21 cellular contexts compared by ENCODE assay signal in the genomic region with DNA sequence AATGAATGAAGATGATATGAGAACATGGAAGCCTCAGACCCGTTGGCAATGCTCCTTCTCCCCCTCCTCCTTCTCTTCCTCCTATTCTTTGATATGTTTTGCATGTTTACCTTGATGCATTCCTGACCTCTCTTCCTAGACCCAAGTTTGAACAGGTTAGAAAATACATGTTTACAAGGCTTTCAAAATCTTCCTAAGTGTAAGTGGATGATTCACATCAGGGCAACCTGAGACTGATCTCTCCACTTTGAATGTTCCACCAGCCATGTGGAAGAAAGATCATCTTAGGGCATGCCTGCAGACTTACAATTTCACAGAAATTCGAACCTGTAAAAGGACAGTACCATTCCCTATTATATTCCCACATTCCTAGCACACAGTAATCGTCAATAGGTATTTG.
"Had no signal": no experiment of that assay in that cellular context is flagged by ENCODE, and none has a peak within 500 bp of the region (broad histone marks: within the 10 kb centered on the region; RNA-seq: fewer than 3 reads in every experiment).

No MANE protein-coding gene starts in this region.

- H3K27ac Mint-ChIP-seq: activated B cell treated with CpG ODN at 0.5 μM for 24 hours, nephron had no signal

- H3K27ac ChIP-seq: gastroesophageal sphincter, neutrophil, ovary, prostate gland, tibial artery had no signal

- ATAC-seq: gastroesophageal sphincter; right cardiac atrium; stimulated activated naive CD8-positive, alpha-beta T cell treated with anti-CD3 and anti-CD28 coated beads, Interleukin-15, amount 100 ng/mL, for 72 hours had no signal

- H3K36me3 Mint-ChIP-seq: activated CD4-positive, alpha-beta memory T cell treated with anti-CD3 and anti-CD28 coated beads for 36 hours had no signal

- H3K4me1 Mint-ChIP-seq: activated B cell treated with CpG ODN at 0.5 μM for 24 hours had no signal

- H3K27me3 ChIP-seq: gastroesophageal sphincter, neutrophil, ovary had no signal

- DNase-seq: activated B cell treated with CpG ODN at 0.5 μM for 24 hours; activated CD4-positive, alpha-beta memory T cell treated with anti-CD3 and anti-CD28 coated beads for 36 hours; activated CD4-positive, alpha-beta T cell treated with anti-CD3 and anti-CD28 coated beads for 4 hours; activated gamma-delta T cell; amygdala; cerebellar nuclear complex; cortex of kidney; head of caudate nucleus; hypothalamus; midbrain; ovary; right cardiac atrium; stimulated activated CD4-positive, alpha-beta T cell treated with anti-CD3 and anti-CD28 coated beads, Interleukin-4, amount 100 ng/mL, for 24 hours; stimulated activated naive CD8-positive, alpha-beta T cell treated with anti-CD3 and anti-CD28 coated beads, Interleukin-15, amount 100 ng/mL, for 72 hours; T-helper 1 cell; T1000; tibial artery had no signal

- H3K27me3 Mint-ChIP-seq: activated CD4-positive, alpha-beta memory T cell treated with anti-CD3 and anti-CD28 coated beads for 36 hours; stimulated activated naive CD8-positive, alpha-beta T cell treated with anti-CD3 and anti-CD28 coated beads, Interleukin-15, amount 100 ng/mL, for 72 hours had no signal

- H3K4me3 Mint-ChIP-seq: activated B cell treated with CpG ODN at 0.5 μM for 24 hours; activated CD4-positive, alpha-beta memory T cell treated with anti-CD3 and anti-CD28 coated beads for 36 hours; nephron had no signal

- H3K36me3 ChIP-seq: gastroesophageal sphincter, neutrophil, ovary, prostate gland, tibial artery had no signal

- H3K4me3 ChIP-seq: gastroesophageal sphincter, ovary, prostate gland, tibial artery had no signal

- H3K9me3 ChIP-seq: gastroesophageal sphincter, neutrophil, ovary, prostate gland, tibial artery had no signal

- H3K4me1 ChIP-seq: gastroesophageal sphincter, prostate gland had no signal

- H3K9me3 Mint-ChIP-seq: activated B cell treated with CpG ODN at 0.5 μM for 24 hours; activated CD4-positive, alpha-beta memory T cell treated with anti-CD3 and anti-CD28 coated beads for 36 hours; nephron; stimulated activated naive CD8-positive, alpha-beta T cell treated with anti-CD3 and anti-CD28 coated beads, Interleukin-15, amount 100 ng/mL, for 72 hours had no signal
